In genomic region chr20:25487975-25488374, GRCh38 we compare ENCODE assay signal across 23 cellular contexts.
"Had no signal": no experiment of that assay in that cellular context is flagged by ENCODE, and none has a peak within 500 bp of the region (broad histone marks: within the 10 kb centered on the region; RNA-seq: fewer than 3 reads in every experiment).

No MANE protein-coding gene starts in this region.

- H3K4me1 ChIP-seq: pancreas, transverse colon, upper lobe of right lung, uterus had no signal

- H3K9me3 ChIP-seq: mucosa of descending colon, neutrophil, pancreas, suprapubic skin, transverse colon, upper lobe of right lung, uterus had no signal

- DNase-seq: dorsolateral prefrontal cortex; effector CD4-positive, alpha-beta T cell; hypothalamus; immature natural killer cell; islet precursor cell; mucosa of descending colon; naive B cell; pancreas; stimulated activated CD4-positive, alpha-beta T cell treated with anti-CD3 and anti-CD28 coated beads, Interleukin-12 subunit alpha, Interleukin-12 subunit beta, amount 100 ng/mL, for 4 hours; stimulated activated CD4-positive, alpha-beta T cell treated with anti-CD3 and anti-CD28 coated beads, Interleukin-1b, Interleukin-23, amount 100 ng/mL, for 48 hours; stimulated activated CD4-positive, alpha-beta T cell treated with anti-CD3 and anti-CD28 coated beads, Interleukin-4, amount 100 ng/mL, for 1 hour; stimulated activated CD8-positive, alpha-beta memory T cell treated with anti-CD3 and anti-CD28 coated beads, Interleukin-4, amount 100 ng/mL, for 48 hours; stimulated activated naive CD4-positive, alpha-beta T cell; stimulated activated naive CD8-positive, alpha-beta T cell treated with anti-CD3 and anti-CD28 coated beads, Interleukin-15, amount 100 ng/mL, for 72 hours; transverse colon; upper lobe of right lung; uterus had no signal

- H3K4me3 ChIP-seq: dorsolateral prefrontal cortex, lung, mucosa of descending colon, pancreas, smooth muscle cell, suprapubic skin, transverse colon, upper lobe of right lung, uterus had no signal

- H3K9me3 Mint-ChIP-seq: immature natural killer cell; memory B cell; naive B cell; stimulated activated naive CD8-positive, alpha-beta T cell treated with anti-CD3 and anti-CD28 coated beads, Interleukin-15, amount 100 ng/mL, for 72 hours had no signal

- H3K27ac Mint-ChIP-seq: immature natural killer cell; memory B cell; naive B cell; stimulated activated naive CD8-positive, alpha-beta T cell treated with anti-CD3 and anti-CD28 coated beads, Interleukin-15, amount 100 ng/mL, for 72 hours had no signal

- ATAC-seq: mucosa of descending colon; pancreas; sciatic nerve; stimulated activated naive CD8-positive, alpha-beta T cell treated with anti-CD3 and anti-CD28 coated beads, Interleukin-15, amount 100 ng/mL, for 72 hours; upper lobe of right lung had no signal

- H3K36me3 Mint-ChIP-seq: memory B cell, naive B cell had no signal

- H3K27ac ChIP-seq: dorsolateral prefrontal cortex, neutrophil, pancreas, suprapubic skin, transverse colon, upper lobe of right lung, uterus had no signal

- H3K4me2 ChIP-seq: smooth muscle cell had no signal

- H3K27me3 ChIP-seq: dorsolateral prefrontal cortex, pancreas, suprapubic skin, transverse colon, upper lobe of right lung, uterus had no signal

- H3K36me3 ChIP-seq: neutrophil, pancreas, transverse colon, uterus had no signal

- H3K4me3 Mint-ChIP-seq: immature natural killer cell; memory B cell; naive B cell; stimulated activated naive CD8-positive, alpha-beta T cell treated with anti-CD3 and anti-CD28 coated beads, Interleukin-15, amount 100 ng/mL, for 72 hours had no signal
